ENCODE assay signal across 14 cellular contexts in the genomic region with DNA sequence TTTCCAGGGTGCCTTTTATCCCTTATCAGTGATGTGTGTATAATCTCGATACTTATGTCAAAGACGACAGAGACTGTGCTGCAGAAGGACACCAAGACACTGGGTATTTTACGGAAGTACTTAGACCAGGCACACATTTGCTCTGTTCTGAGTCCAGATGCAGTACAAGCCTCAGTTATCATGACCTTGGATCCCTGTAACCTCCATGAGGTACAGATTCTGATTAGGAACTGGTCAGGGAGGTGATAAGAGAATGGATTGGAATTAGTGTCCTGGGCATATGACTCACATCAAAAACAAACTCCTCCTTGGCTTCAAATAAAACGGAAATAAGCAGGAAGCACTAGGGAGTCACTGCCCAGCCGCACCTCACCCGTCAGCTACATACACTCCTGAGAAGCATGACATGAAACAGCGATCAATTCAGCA.
DNase-seq lines count a peak whose midpoint lies in the region; ATAC-seq and TF ChIP-seq lines count a peak whose summit lies in the region.
"Had no signal": no experiment of that assay in that cellular context is flagged by ENCODE, and none has a peak within 500 bp of the region (broad histone marks: within the 10 kb centered on the region; RNA-seq: fewer than 3 reads in every experiment).

No MANE protein-coding gene starts in this region.

- no peak overlapping the region for H3K4me3 Mint-ChIP-seq in activated CD4-positive, alpha-beta T cell treated with anti-CD3 and anti-CD28 coated beads for 36 hours

- H3K9ac ChIP-seq in BLaER1 treated with 17β-estradiol and CSF1 and Interleukin-3, amounts not matched to agents 10 nM and 100 nM = peak overlapping the region; percentile 11 to 66 (median 41); a peak in 16 of 22 replicates
- H3K9ac ChIP-seq: parathyroid adenoma had no signal

- H3K4me3 ChIP-seq in BLaER1 treated with 17β-estradiol and CSF1 and Interleukin-3, amounts not matched to agents 10 nM and 100 nM = peak overlapping the region in 2 of 10 experiments; percentile 12 to 28; a peak in 1 of 20 replicates
- no peak overlapping the region for H3K4me3 ChIP-seq in cardiac fibroblast (replicated peaks in 1 of 2; ENCODE audit: low read depth in 2 of 2, low read length in 2 of 2)

- ATAC-seq in left colon (peak; percentile 30), GM19463 (IDR thresholded peaks at IDR 0.05; ENCODE audit: unreplicated experiment) (no peak)
- no peak for ATAC-seq in activated CD4-positive, alpha-beta T cell treated with anti-CD3 and anti-CD28 coated beads for 36 hours

- peaks cover 0 to 10% (median 0%) of the 10 kb centered on the region in 11 experiments; a peak in 3 of 22 replicates for H3K9me3 ChIP-seq in BLaER1 treated with 17β-estradiol and CSF1 and Interleukin-3, amounts not matched to agents 10 nM and 100 nM (replicated peaks in 1 of 11)
- H3K9me3 ChIP-seq: upper lobe of left lung had no signal

- peak overlapping the region; percentile 61 to 99 (median 77) for H3K4me2 ChIP-seq in BLaER1 treated with 17β-estradiol and CSF1 and Interleukin-3, amounts not matched to agents 10 nM and 100 nM

- no peaks in the 10 kb centered on the region for H3K27me3 ChIP-seq in BLaER1 treated with 17β-estradiol and CSF1 and Interleukin-3, amounts not matched to agents 10 nM and 100 nM
- H3K27me3 ChIP-seq: upper lobe of left lung had no signal

- no peak for TF ChIP-seq CTCF in cardiac fibroblast (IDR thresholded peaks at IDR 0.05; ENCODE audit: low read depth, low read length)

- intact Hi-C loops in left colon (cut with DNase I, micrococcal nuclease) = loop anchor here in 1 of 2 donors (5.0 kb wide), 1 partner anchor 143 kb away; no protein-coding TSS in a partner anchor
- intact Hi-C loops in activated CD4-positive, alpha-beta T cell treated with anti-CD3 and anti-CD28 coated beads for 36 hours (cut with DNase I, micrococcal nuclease) = loop anchor here (10.0 kb wide), 2 partner anchors 340 to 790 kb away; partner anchors contain the start of gene GATA3 (in 1 of the 2)

- POLR2A ChIA-PET in activated CD4-positive, alpha-beta T cell treated with anti-CD3 and anti-CD28 coated beads for 36 hours (lab: Charles Lee) = no interaction called here

- H3K27ac Mint-ChIP-seq in activated CD4-positive, alpha-beta T cell treated with anti-CD3 and anti-CD28 coated beads for 36 hours = no peak overlapping the region

- CTCF ChIA-PET in activated CD4-positive, alpha-beta T cell treated with anti-CD3 and anti-CD28 coated beads for 36 hours (lab: Charles Lee) = no interaction called here

- H3K27ac ChIP-seq in BLaER1 treated with 17β-estradiol and CSF1 and Interleukin-3, amounts not matched to agents 10 nM and 100 nM = peak overlapping the region in 9 of 11 experiments; percentile 65 to 98 (median 94); a peak in 19 of 22 replicates
- H3K27ac ChIP-seq: parathyroid adenoma, upper lobe of left lung had no signal

- H4K20me1 ChIP-seq in BLaER1 treated with 17β-estradiol and CSF1 and Interleukin-3, amounts not matched to agents 10 nM and 100 nM = no peaks in the 10 kb centered on the region

- DNase-seq in NCI-H226 = peak; percentile 7
- DNase-seq in cardiac fibroblast (ENCODE audit: low read depth in 2 of 2) = peak; percentile 5 to 41
- DNase-seq in left colon = no peak
- no peak for DNase-seq in glomerular visceral epithelial cell (ENCODE audit: extremely low spot score)
- DNase-seq in activated CD4-positive, alpha-beta T cell treated with anti-CD3 and anti-CD28 coated beads for 36 hours = no peak
- no peak for DNase-seq in effector CD4-positive, alpha-beta T cell
- DNase-seq: activated gamma-delta T cell, caudate nucleus, NCI-H524 treated with DMSO at 0.1 percent for 48 hours, SIG-M5, upper lobe of left lung had no signal

- no peaks in the 10 kb centered on the region for H3K9me3 Mint-ChIP-seq in activated CD4-positive, alpha-beta T cell treated with anti-CD3 and anti-CD28 coated beads for 36 hours (ENCODE audit: low read depth)

- no peaks in the 10 kb centered on the region for H3K27me3 Mint-ChIP-seq in activated CD4-positive, alpha-beta T cell treated with anti-CD3 and anti-CD28 coated beads for 36 hours

- peaks cover 14% of the 10 kb centered on the region for H3K36me3 Mint-ChIP-seq in activated CD4-positive, alpha-beta T cell treated with anti-CD3 and anti-CD28 coated beads for 36 hours (ENCODE audit: low read depth)

- peaks cover 0 to 56% (median 31%) of the 10 kb centered on the region in 11 experiments; a peak in 15 of 22 replicates for H3K36me3 ChIP-seq in BLaER1 treated with 17β-estradiol and CSF1 and Interleukin-3, amounts not matched to agents 10 nM and 100 nM
- H3K36me3 ChIP-seq: upper lobe of left lung had no signal

- peaks cover 65 to 99% (median 98%) of the 10 kb centered on the region in 10 experiments for H3K4me1 ChIP-seq in BLaER1 treated with 17β-estradiol and CSF1 and Interleukin-3, amounts not matched to agents 10 nM and 100 nM
- H3K4me1 ChIP-seq: parathyroid adenoma had no signal

- H3K4me1 Mint-ChIP-seq in activated CD4-positive, alpha-beta T cell treated with anti-CD3 and anti-CD28 coated beads for 36 hours = peaks cover 43% of the 10 kb centered on the region

Comparison
In these comparisons a context has a peak if more than half of its experiments do, and no peak if none do; other contexts are left out.
1. DNase-seq: peak in NCI-H226 (single experiment) and cardiac fibroblast (2 of 2); none in left colon (0 of 2), glomerular visceral epithelial cell (single experiment), activated CD4-positive, alpha-beta T cell treated with anti-CD3 and anti-CD28 coated beads for 36 hours (single experiment) and effector CD4-positive, alpha-beta T cell (single experiment).